ENCODE assay signal across 8 cellular contexts in genomic region chrX:130902783-130903613, GRCh38. TPM values are rescaled to one million over a fixed set of nuclear protein-coding genes. Genes with fewer than 3 reads are reported as not detected.
A peak's percentile ranks its signal among the peaks of the same experiment; 100 is the strongest.
DNase-seq lines count a peak whose midpoint lies in the region; ATAC-seq and TF ChIP-seq lines count a peak whose summit lies in the region.

TSS of gene ENOX2 (minus strand) at chrX:130903209. CDS start at chrX:130703216, 199,993 bp downstream.

- H3K36me3 ChIP-seq in left ventricle myocardium inferior (no peaks in the 10 kb centered on the region), prostate gland (no peaks in the 10 kb centered on the region), urinary bladder (ENCODE audit: insufficient read depth) (no peaks in the 10 kb centered on the region)

- H3K4me3 ChIP-seq in left ventricle myocardium inferior (peak within 1 kb of the TSS; percentile 74), prostate gland (peak within 1 kb of the TSS; percentile 50 to 52), urinary bladder (ENCODE audit: low read depth, low read length) (peak within 1 kb of the TSS; percentile 72)

- intact Hi-C loops in T-helper 1 cell treated with Interleukin-12 subunit alpha and Interleukin-12 subunit beta and Interleukin-4 antibody, amounts not matched to agents 30 ng/mL and 1 ng/mL, for 36 hours (cut with micrococcal nuclease), result loop anchor here (1.0 to 10.0 kb wide), 14 partner anchors 366 to 1582 kb away; partner anchors contain the start of genes MBNL3, RBMX2, SLC25A14 and STK26
- intact Hi-C loops in left ventricle myocardium inferior (cut with micrococcal nuclease), result loop anchor here (10.0 kb wide), 1 partner anchor 498 kb away; the partner anchor contains the start of gene RBMX2
- intact Hi-C loops in prostate gland (cut with DNase I), result no loop called here

- no peak for TF ChIP-seq CTCF in GM13976 (IDR thresholded peaks at IDR 0.05; ENCODE audit: borderline replicate concordance, control extremely low read depth, extremely low read depth, insufficient read depth, missing control alignments)
- peak; percentile 25 for TF ChIP-seq CTCF in left ventricle myocardium inferior (IDR thresholded peaks at IDR 0.05; ENCODE audit: borderline replicate concordance)
- peak in 2 of 4 experiments; percentile 30 to 37 for TF ChIP-seq CTCF in prostate gland (IDR thresholded peaks at IDR 0.05)

- H3K27me3 ChIP-seq in left ventricle myocardium inferior (ENCODE audit: low read depth), result no peaks in the 10 kb centered on the region
- H3K27me3 ChIP-seq in prostate gland (replicated peaks; ENCODE audit: insufficient read depth), result no peaks in the 10 kb centered on the region

- TF ChIP-seq POLR2A in prostate gland (IDR thresholded peaks at IDR 0.05), result peak; percentile 72

- H3K27ac ChIP-seq in left ventricle myocardium inferior (replicated peaks) (peak within 1 kb of the TSS; percentile 93), prostate gland (peak within 1 kb of the TSS; percentile 60 to 65), urinary bladder (ENCODE audit: low read depth) (peak within 1 kb of the TSS; percentile 23)

- under 1% methylated on average over 23 of the region's 50 CpGs for WGBS in prostate gland
- under 1% methylated on average over 48 of the region's 50 CpGs for WGBS in urinary bladder

- ATAC-seq in HG02870 (IDR thresholded peaks at IDR 0.05; ENCODE audit: unreplicated experiment), result peak; percentile 96

- DNase-seq in GM13976 (ENCODE audit: low spot score), result peak; percentile 81
- DNase-seq in NCI-H146 treated with DMSO at 0.1 percent for 48 hours (lab: John Stamatoyannopoulos, UW; ENCODE audit: unreplicated experiment), result peak; percentile 88
- peak; percentile 87 for DNase-seq in amniotic stem cell (lab: John Stamatoyannopoulos, UW)
- DNase-seq in left ventricle myocardium inferior, result peak; percentile 89
- peak; percentile 92 for DNase-seq in prostate gland (ENCODE audit: low spot score)

- in situ Hi-C loops in GM13976 (cut with MboI; ENCODE audit: low sequenced_read_pairs, unreplicated experiment), result loop anchor here (25.0 kb wide), 2 partner anchors 566 to 1316 kb away; partner anchors contain the start of gene SLC25A14

- H3K4me1 ChIP-seq in left ventricle myocardium inferior (peaks cover 8% of the 10 kb centered on the region), prostate gland (replicated peaks) (no peaks in the 10 kb centered on the region), urinary bladder (ENCODE audit: insufficient read depth) (no peaks in the 10 kb centered on the region)

- H3K9me3 ChIP-seq in left ventricle myocardium inferior (replicated peaks) (no peaks in the 10 kb centered on the region), prostate gland (no peaks in the 10 kb centered on the region)

RNA-seq across cellular contexts. Expression of gene ENOX2, which starts in this region (rescaled TPM):
- total RNA-seq in T-helper 1 cell treated with Interleukin-12 subunit alpha and Interleukin-12 subunit beta and Interleukin-4 antibody, amounts not matched to agents 30 ng/mL and 1 ng/mL, for 36 hours, result 12.7 TPM in 2 replicates
- total RNA-seq in left ventricle myocardium inferior, result 14.1 TPM
- 10 to 100 TPM; 21.6 to 27.5 TPM for total RNA-seq in prostate gland
- 12.5 TPM for total RNA-seq in urinary bladder
- 13.9 TPM for polyA plus RNA-seq in urinary bladder

Comparison
In these comparisons a context has a peak if more than half of its experiments do, and no peak if none do; other contexts are left out.
1. Peak in every context shown above with its lines: DNase-seq, ATAC-seq, H3K4me3 ChIP-seq and H3K27ac ChIP-seq.
2. H3K27ac ChIP-seq: peak in every context shown above with its lines; median percentile 93 in left ventricle myocardium inferior; 62 in prostate gland; 23 in urinary bladder.